Comparison of ENCODE assay signal across 24 cellular contexts in genomic region chr10:51436805-51437204, GRCh38.
"Had no signal": no experiment of that assay in that cellular context is flagged by ENCODE, and none has a peak within 500 bp of the region (broad histone marks: within the 10 kb centered on the region; RNA-seq: fewer than 3 reads in every experiment).

No MANE protein-coding gene starts in this region.

- DNase-seq: colonic mucosa; cortex of kidney; dermis blood vessel endothelial cell; dorsolateral prefrontal cortex; effector CD4-positive, alpha-beta T cell; effector CD8-positive, alpha-beta T cell; effector memory CD4-positive, alpha-beta T cell; effector memory CD8-positive, alpha-beta T cell; endodermal cell; erythroblast; esophagus squamous epithelium; foreskin fibroblast; foreskin keratinocyte; foreskin melanocyte; gastrocnemius medialis; glutamatergic neuron; head of caudate nucleus; heart left ventricle; heart right ventricle had no signal

- ATAC-seq: effector memory CD8-positive, alpha-beta T cell; esophagus mucosa; foreskin keratinocyte; gastrocnemius medialis; gastroesophageal sphincter; heart left ventricle; heart right ventricle had no signal

- H3K9me3 ChIP-seq: colonic mucosa, esophagus muscularis mucosa, esophagus squamous epithelium, gastrocnemius medialis, gastroesophageal sphincter, heart left ventricle, heart right ventricle had no signal

- H3K27me3 ChIP-seq: colonic mucosa, dorsolateral prefrontal cortex, esophagus muscularis mucosa, esophagus squamous epithelium, foreskin keratinocyte, gastrocnemius medialis, gastroesophageal sphincter, heart left ventricle, heart right ventricle had no signal

- H3K4me3 ChIP-seq: colonic mucosa, coronary artery, dorsolateral prefrontal cortex, esophagus muscularis mucosa, esophagus squamous epithelium, gastrocnemius medialis, gastroesophageal sphincter, heart left ventricle, heart right ventricle had no signal

- H3K4me1 ChIP-seq: colonic mucosa, foreskin keratinocyte had no signal

- H3K27ac ChIP-seq: colonic mucosa, coronary artery, dorsolateral prefrontal cortex, epithelial cell of prostate, esophagus muscularis mucosa, esophagus squamous epithelium, foreskin keratinocyte, gastrocnemius medialis, gastroesophageal sphincter, heart left ventricle, heart right ventricle had no signal

- H3K36me3 ChIP-seq: colonic mucosa, esophagus muscularis mucosa, esophagus squamous epithelium, gastrocnemius medialis, gastroesophageal sphincter, heart left ventricle, heart right ventricle had no signal
